ENCODE assay signal across 10 cellular contexts in genomic region chr3:46926039-46926438, GRCh38. TPM values are rescaled to one million over a fixed set of nuclear protein-coding genes. Genes with fewer than 3 reads are reported as not detected.
DNase-seq lines count a peak whose midpoint lies in the region; ATAC-seq and TF ChIP-seq lines count a peak whose summit lies in the region.
"Had no signal": no experiment of that assay in that cellular context is flagged by ENCODE, and none has a peak within 500 bp of the region (broad histone marks: within the 10 kb centered on the region; RNA-seq: fewer than 3 reads in every experiment).

No MANE protein-coding gene starts in this region.

- H3K4me1 ChIP-seq in right cardiac atrium (ENCODE audit: control insufficient read depth, insufficient read depth, low read length) (peaks cover 18% of the 10 kb centered on the region), stomach smooth muscle (ENCODE audit: control insufficient read depth, insufficient read depth, low read length) (peaks cover 61% of the 10 kb centered on the region), HAP-1 (no peaks in the 10 kb centered on the region)

- no peaks in the 10 kb centered on the region for H3K27me3 ChIP-seq in right cardiac atrium (ENCODE audit: control insufficient read depth, insufficient read depth)
- no peaks in the 10 kb centered on the region for H3K27me3 ChIP-seq in stomach smooth muscle (ENCODE audit: control insufficient read depth in 1 of 2, insufficient read depth in 2 of 2, low read length in 2 of 2)
- H3K27me3 ChIP-seq in HAP-1 (ENCODE audit: low read depth): no peaks in the 10 kb centered on the region

- H3K9me3 ChIP-seq in right cardiac atrium (ENCODE audit: control insufficient read depth, low read length) (no peaks in the 10 kb centered on the region), stomach smooth muscle (ENCODE audit: control insufficient read depth in 2 of 2, low read length in 2 of 2) (no peaks in the 10 kb centered on the region), HAP-1 (no peaks in the 10 kb centered on the region)

- POLR2A ChIA-PET in activated CD8-positive, alpha-beta T cell treated with anti-CD3 and anti-CD28 coated beads for 36 hours (lab: Charles Lee): no interaction called here

- peaks cover 50% of the 10 kb centered on the region for H3K4me1 Mint-ChIP-seq in T-helper 1 cell treated with Interleukin-12 subunit alpha and Interleukin-12 subunit beta and Interleukin-4 antibody, amounts not matched to agents 30 μg/mL and 1 μg/mL, for 36 hours (ENCODE audit: low read depth)
- H3K4me1 Mint-ChIP-seq in activated CD8-positive, alpha-beta T cell treated with anti-CD3 and anti-CD28 coated beads for 36 hours (ENCODE audit: low read depth): peaks cover 41% of the 10 kb centered on the region

- no peaks in the 10 kb centered on the region for H3K27me3 Mint-ChIP-seq in T-helper 1 cell treated with Interleukin-12 subunit alpha and Interleukin-12 subunit beta and Interleukin-4 antibody, amounts not matched to agents 30 μg/mL and 1 μg/mL, for 36 hours (ENCODE audit: low read depth)
- H3K27me3 Mint-ChIP-seq in activated CD8-positive, alpha-beta T cell treated with anti-CD3 and anti-CD28 coated beads for 36 hours: no peaks in the 10 kb centered on the region

- WGBS in right cardiac atrium: 47% methylated on average over 6 of the region's 6 CpGs

- H3K9me3 Mint-ChIP-seq in T-helper 1 cell treated with Interleukin-12 subunit alpha and Interleukin-12 subunit beta and Interleukin-4 antibody, amounts not matched to agents 30 μg/mL and 1 μg/mL, for 36 hours: peaks cover 12% of the 10 kb centered on the region
- H3K9me3 Mint-ChIP-seq in activated CD8-positive, alpha-beta T cell treated with anti-CD3 and anti-CD28 coated beads for 36 hours: peaks cover 5% of the 10 kb centered on the region

- peak overlapping the region; percentile 79 for H3K27ac Mint-ChIP-seq in T-helper 1 cell treated with Interleukin-12 subunit alpha and Interleukin-12 subunit beta and Interleukin-4 antibody, amounts not matched to agents 30 μg/mL and 1 μg/mL, for 36 hours
- peak overlapping the region; percentile 42 for H3K27ac Mint-ChIP-seq in activated CD8-positive, alpha-beta T cell treated with anti-CD3 and anti-CD28 coated beads for 36 hours

- no peak overlapping the region for H3K4me3 ChIP-seq in right cardiac atrium (ENCODE audit: low read length)
- no peak overlapping the region for H3K4me3 ChIP-seq in stomach smooth muscle (ENCODE audit: low read length in 2 of 2)
- no peak overlapping the region for H3K4me3 ChIP-seq in HAP-1

- no peak overlapping the region for H3K4me3 Mint-ChIP-seq in T-helper 1 cell treated with Interleukin-12 subunit alpha and Interleukin-12 subunit beta and Interleukin-4 antibody, amounts not matched to agents 30 μg/mL and 1 μg/mL, for 36 hours
- H3K4me3 Mint-ChIP-seq in activated CD8-positive, alpha-beta T cell treated with anti-CD3 and anti-CD28 coated beads for 36 hours: no peak overlapping the region
- H3K4me3 Mint-ChIP-seq: activated T-cell treated with anti-CD3 and anti-CD28 coated beads, Interleukin-2, amount 50 U/mL, for 4 hours had no signal

- H3K36me3 ChIP-seq in stomach smooth muscle (ENCODE audit: control insufficient read depth in 2 of 2, insufficient read depth in 2 of 2, low read length in 2 of 2): peaks cover 41 to 49% of the 10 kb centered on the region in 2 donors
- peaks cover 68% of the 10 kb centered on the region for H3K36me3 ChIP-seq in HAP-1 (replicated peaks)

- no peak for TF ChIP-seq CTCF in activated CD8-positive, alpha-beta T cell treated with anti-CD3 and anti-CD28 coated beads for 36 hours (IDR thresholded peaks at IDR 0.05)

- no peak for DNase-seq in T-helper 1 cell
- no peak for DNase-seq in activated CD8-positive, alpha-beta T cell treated with anti-CD3 and anti-CD28 coated beads for 36 hours
- peak in 1 of 3 donors; percentile 54 for DNase-seq in right cardiac atrium
- DNase-seq in HAP-1 (ENCODE audit: low spot score in 2 of 2): no peak
- DNase-seq in effector CD4-positive, alpha-beta T cell: no peak
- DNase-seq: activated T-cell treated with anti-CD3 and anti-CD28 coated beads, Interleukin-2, amount 50 U/mL, for 4 hours had no signal

- intact Hi-C loops in activated CD8-positive, alpha-beta T cell treated with anti-CD3 and anti-CD28 coated beads for 36 hours (cut with micrococcal nuclease): no loop called here
- intact Hi-C loops in right cardiac atrium (cut with DNase I): loop anchor here in 1 of 4 donors (5.0 kb wide), 1 partner anchor 51 kb away; the partner anchor contains the start of genes CCDC12 and NBEAL2

- H3K27ac ChIP-seq in right cardiac atrium (ENCODE audit: low read length) (peak overlapping the region; percentile 64), stomach smooth muscle (ENCODE audit: low read length) (peak overlapping the region; percentile 18)

- no peak for ATAC-seq in activated CD8-positive, alpha-beta T cell treated with anti-CD3 and anti-CD28 coated beads for 36 hours
- ATAC-seq in right cardiac atrium (peak; percentile 6 to 61), GM21367 (IDR thresholded peaks at IDR 0.05; ENCODE audit: unreplicated experiment) (no peak)

- in situ Hi-C loops in HAP-1 (cut with MboI; ENCODE audit: low sequenced_read_pairs): no loop called here

- CTCF ChIA-PET in activated CD8-positive, alpha-beta T cell treated with anti-CD3 and anti-CD28 coated beads for 36 hours (lab: Charles Lee): interaction anchor here (1.0 to 3.8 kb wide), 2 partner anchors 9 to 72 kb away, joined by 5 to 24 read pairs; no protein-coding TSS in a partner anchor

- H3K9ac ChIP-seq in stomach smooth muscle (ENCODE audit: low read length in 2 of 2): no peak overlapping the region

- H3K36me3 Mint-ChIP-seq in T-helper 1 cell treated with Interleukin-12 subunit alpha and Interleukin-12 subunit beta and Interleukin-4 antibody, amounts not matched to agents 30 μg/mL and 1 μg/mL, for 36 hours (ENCODE audit: low read depth): peaks cover 38% of the 10 kb centered on the region
- H3K36me3 Mint-ChIP-seq in activated CD8-positive, alpha-beta T cell treated with anti-CD3 and anti-CD28 coated beads for 36 hours (ENCODE audit: low read depth): peaks cover 54% of the 10 kb centered on the region

RNA-seq across cellular contexts. Expression of gene PTH1R, which starts 48.5 kb away (rescaled TPM):
- not detected for total RNA-seq in activated CD8-positive, alpha-beta T cell treated with anti-CD3 and anti-CD28 coated beads for 36 hours
- total RNA-seq in right cardiac atrium: 10 to 100 TPM in 3 of 4 donors, 1 to 10 TPM in 1; 9.3 to 15.6 (median 12.6) TPM
- polyA plus RNA-seq in right cardiac atrium: 18.5 TPM
- total RNA-seq: activated T-cell treated with anti-CD3 and anti-CD28 coated beads, Interleukin-2, amount 50 U/mL, for 4 hours; glomerular endothelial cell had no signal

RNA-seq across cellular contexts. Expression of gene CCDC12, which starts 50.5 kb away (rescaled TPM):
- total RNA-seq in activated CD8-positive, alpha-beta T cell treated with anti-CD3 and anti-CD28 coated beads for 36 hours: 10 to 100 TPM; 51.2 to 51.6 TPM
- 10 to 100 TPM; 31.2 to 37.7 (median 34.2) TPM for total RNA-seq in right cardiac atrium
- 58.0 TPM for polyA plus RNA-seq in right cardiac atrium

RNA-seq across cellular contexts. Expression of gene NBEAL2, which starts 53.4 kb away (rescaled TPM):
- total RNA-seq in activated CD8-positive, alpha-beta T cell treated with anti-CD3 and anti-CD28 coated beads for 36 hours: 10 to 100 TPM; 58.9 to 63.7 TPM
- 10 to 100 TPM; 15.9 to 20.1 (median 17.3) TPM for total RNA-seq in right cardiac atrium
- polyA plus RNA-seq in right cardiac atrium: 13.7 TPM

Comparison
In these comparisons a context has a peak if more than half of its experiments do, and no peak if none do; other contexts are left out.
1. ATAC-seq: peak in right cardiac atrium (2 of 2); none in activated CD8-positive, alpha-beta T cell treated with anti-CD3 and anti-CD28 coated beads for 36 hours (single experiment) and GM21367 (single experiment).
2. RNA of gene PTH1R, which starts 48.5 kb away (total RNA-seq): 9.3 to 15.6 TPM in right cardiac atrium; not detected in activated CD8-positive, alpha-beta T cell treated with anti-CD3 and anti-CD28 coated beads for 36 hours; every median in the first group is over 10 times any median in the second.